17 cellular contexts compared by ENCODE assay signal in the genomic region with DNA sequence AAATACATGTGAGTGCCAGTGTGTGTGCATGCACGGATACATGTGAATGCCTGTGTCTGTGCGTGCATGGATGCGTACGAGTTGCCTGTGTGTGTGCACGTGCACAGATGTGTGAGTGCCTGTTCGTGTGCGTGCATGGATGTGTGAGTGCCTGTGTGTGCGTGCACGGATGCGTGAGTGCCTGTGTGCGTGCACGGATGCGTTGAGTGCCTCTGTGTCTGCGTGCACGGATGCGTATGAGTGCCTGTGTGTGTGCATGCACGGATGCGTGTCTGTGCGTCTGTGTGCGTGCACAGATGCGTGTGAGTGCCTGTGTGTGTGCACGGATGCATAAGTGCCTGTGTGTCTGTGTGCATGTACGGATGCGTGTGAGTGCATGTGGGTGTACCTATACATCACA.
"Had no signal": no experiment of that assay in that cellular context is flagged by ENCODE, and none has a peak within 500 bp of the region (broad histone marks: within the 10 kb centered on the region; RNA-seq: fewer than 3 reads in every experiment).

No MANE protein-coding gene starts in this region.

- H3K27me3 ChIP-seq: foreskin keratinocyte, stomach, testis had no signal

- H3K27ac Mint-ChIP-seq: activated CD4-positive, alpha-beta memory T cell treated with anti-CD3 and anti-CD28 coated beads for 36 hours; activated naive CD8-positive, alpha-beta T cell; activated T-helper 1 cell treated with anti-CD3 and anti-CD28 coated beads, Interleukin-12 subunit alpha, Interleukin-12 subunit beta, Interleukin-2, Interleukin-4 antibody, amounts not matched to agents 30 ng/mL and 10 ng/mL and 1 ng/mL, durations not matched to agents 14 hours and 24 hours and 36 hours had no signal

- H3K4me3 Mint-ChIP-seq: activated CD4-positive, alpha-beta memory T cell treated with anti-CD3 and anti-CD28 coated beads for 36 hours; activated naive CD8-positive, alpha-beta T cell; activated T-helper 1 cell treated with anti-CD3 and anti-CD28 coated beads, Interleukin-12 subunit alpha, Interleukin-12 subunit beta, Interleukin-2, Interleukin-4 antibody, amounts not matched to agents 30 ng/mL and 10 ng/mL and 1 ng/mL, durations not matched to agents 14 hours and 24 hours and 36 hours; stimulated activated effector memory CD8-positive, alpha-beta T cell treated with anti-CD3 and anti-CD28 coated beads, Interleukin-12 subunit alpha, Interleukin-12 subunit beta, amount 100 ng/mL, for 72 hours had no signal

- H3K36me3 ChIP-seq: prostate gland had no signal

- FAIRE-seq: keratinocyte, small intestine had no signal

- H3K27ac ChIP-seq: epithelial cell of prostate, foreskin keratinocyte, testis had no signal

- H3K9me3 ChIP-seq: prostate gland, stomach, testis had no signal

- DNase-seq: activated CD4-positive, alpha-beta memory T cell treated with anti-CD3 and anti-CD28 coated beads for 36 hours; activated CD4-positive, alpha-beta T cell treated with anti-CD3 and anti-CD28 coated beads for 4 hours; activated T-cell treated with anti-CD3 and anti-CD28 coated beads for 4 hours; foreskin keratinocyte; midbrain; small intestine; stimulated activated CD4-positive, alpha-beta T cell treated with anti-CD3 and anti-CD28 coated beads, Interleukin-15, amount 100 ng/mL, for 24 hours; stimulated activated CD4-positive, alpha-beta T cell treated with anti-CD3 and anti-CD28 coated beads, Interleukin-4, amount 100 ng/mL, for 24 hours; stomach; SW 1271; testis had no signal

- H3K4me3 ChIP-seq: prostate gland, stomach, testis had no signal

- H3K36me3 Mint-ChIP-seq: activated CD4-positive, alpha-beta memory T cell treated with anti-CD3 and anti-CD28 coated beads for 36 hours; activated naive CD8-positive, alpha-beta T cell; stimulated activated effector memory CD8-positive, alpha-beta T cell treated with anti-CD3 and anti-CD28 coated beads, Interleukin-12 subunit alpha, Interleukin-12 subunit beta, amount 100 ng/mL, for 72 hours had no signal

- H3K27me3 Mint-ChIP-seq: activated CD4-positive, alpha-beta memory T cell treated with anti-CD3 and anti-CD28 coated beads for 36 hours; activated naive CD8-positive, alpha-beta T cell had no signal

- H3K9me3 Mint-ChIP-seq: activated CD4-positive, alpha-beta memory T cell treated with anti-CD3 and anti-CD28 coated beads for 36 hours; activated T-helper 1 cell treated with anti-CD3 and anti-CD28 coated beads, Interleukin-12 subunit alpha, Interleukin-12 subunit beta, Interleukin-2, Interleukin-4 antibody, amounts not matched to agents 30 ng/mL and 10 ng/mL and 1 ng/mL, durations not matched to agents 14 hours and 24 hours and 36 hours; stimulated activated effector memory CD8-positive, alpha-beta T cell treated with anti-CD3 and anti-CD28 coated beads, Interleukin-12 subunit alpha, Interleukin-12 subunit beta, amount 100 ng/mL, for 72 hours had no signal

- H3K4me1 ChIP-seq: foreskin keratinocyte had no signal
